In the genomic region with DNA sequence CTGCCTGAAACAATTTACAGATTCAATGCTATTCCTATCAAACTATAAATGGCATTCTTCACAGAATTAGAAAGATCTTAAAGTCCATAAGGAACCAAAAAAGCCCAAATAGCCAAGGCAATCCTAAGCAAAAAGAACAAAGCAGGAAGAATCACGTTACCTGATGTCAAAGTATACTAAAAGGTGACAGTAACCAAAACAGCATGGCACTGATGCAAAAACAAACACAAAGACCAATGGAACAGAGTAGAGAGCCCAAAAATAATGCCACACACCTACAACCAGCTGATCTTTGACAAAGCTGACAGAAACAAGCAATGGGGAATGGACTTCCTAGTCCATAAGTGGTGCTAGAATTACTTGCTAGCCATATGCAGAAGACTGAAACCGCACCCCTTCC, we compare ENCODE assay signal across 28 cellular contexts.
"Had no signal": no experiment of that assay in that cellular context is flagged by ENCODE, and none has a peak within 500 bp of the region (broad histone marks: within the 10 kb centered on the region; RNA-seq: fewer than 3 reads in every experiment).

No MANE protein-coding gene starts in this region.

- H3K27me3 Mint-ChIP-seq: naive thymus-derived CD8-positive, alpha-beta T cell; natural killer cell treated with Interleukin-12 subunit alpha and Interleukin-12 subunit beta and Interleukin-15 and Interleukin-18, amount 100 ng/mL, for 72 hours; stimulated activated naive B cell treated with anti-CD40 and anti-IgM and Interleukin-4, amounts not matched to agents 10 μg/mL and 1 μg/mL and 100 μg/mL, for 72 hours; stimulated activated naive CD8-positive, alpha-beta T cell treated with anti-CD3 and anti-CD28 coated beads, Interleukin-15, Interleukin-2, amounts not matched to agents 100 ng/mL and 50 ng/mL, for 24 hours had no signal

- H3K4me1 Mint-ChIP-seq: nephron progenitor cell had no signal

- H3K9me3 ChIP-seq: neutrophil, pancreas, psoas muscle, right lobe of liver, thyroid gland, vagina had no signal

- DNase-seq: naive thymus-derived CD8-positive, alpha-beta T cell; nephron progenitor cell; nucleus accumbens; pancreas; psoas muscle; right cardiac atrium; right lobe of liver; sigmoid colon; small intestine; stimulated activated CD4-positive, alpha-beta T cell treated with anti-CD3 and anti-CD28 coated beads, Interleukin-15, amount 100 ng/mL, for 24 hours; stimulated activated CD4-positive, alpha-beta T cell treated with anti-CD3 and anti-CD28 coated beads, Interleukin-2, amount 100 ng/mL, for 24 hours; stimulated activated CD4-positive, alpha-beta T cell treated with anti-CD3 and anti-CD28 coated beads, Interleukin-2, amount 100 ng/mL, for 48 hours; stimulated activated CD4-positive, alpha-beta T cell treated with anti-CD3 and anti-CD28 coated beads, Interleukin-4, amount 100 ng/mL, for 24 hours; stimulated activated CD8-positive, alpha-beta memory T cell treated with anti-CD3 and anti-CD28 coated beads, Interleukin-4, amount 100 ng/mL, for 48 hours; stimulated activated naive B cell treated with anti-CD40 and anti-IgM and Interleukin-4, amounts not matched to agents 10 μg/mL and 1 μg/mL and 100 μg/mL, for 72 hours; stimulated activated naive CD4-positive, alpha-beta T cell treated with Interleukin-2 at 50 U/mL for 16 hours; stomach; thyroid gland; trophoblast cell; upper lobe of left lung had no signal

- FAIRE-seq: pancreas, small intestine, urothelium cell line had no signal

- H3K4me1 ChIP-seq: thyroid gland, upper lobe of left lung had no signal

- H3K4me3 ChIP-seq: pancreas, psoas muscle, right lobe of liver, sigmoid colon, stomach, thoracic aorta, thyroid gland, tibial nerve, upper lobe of left lung, vagina had no signal

- ATAC-seq: naive thymus-derived CD8-positive, alpha-beta T cell; natural killer cell treated with Interleukin-12 subunit alpha and Interleukin-12 subunit beta and Interleukin-15 and Interleukin-18, amount 100 ng/mL, for 72 hours; pancreas; psoas muscle; right cardiac atrium; stimulated activated naive B cell treated with anti-CD40 and anti-IgM and Interleukin-4, amounts not matched to agents 10 μg/mL and 1 μg/mL and 100 μg/mL, for 72 hours had no signal

- H3K9me3 Mint-ChIP-seq: natural killer cell treated with Interleukin-12 subunit alpha and Interleukin-12 subunit beta and Interleukin-15 and Interleukin-18, amount 100 ng/mL, for 72 hours had no signal

- H3K36me3 ChIP-seq: neutrophil, pancreas, right lobe of liver, sigmoid colon, stomach, thoracic aorta, thyroid gland, tibial nerve, upper lobe of left lung, vagina had no signal

- H3K27ac Mint-ChIP-seq: naive thymus-derived CD8-positive, alpha-beta T cell; natural killer cell treated with Interleukin-12 subunit alpha and Interleukin-12 subunit beta and Interleukin-15 and Interleukin-18, amount 100 ng/mL, for 72 hours; nephron progenitor cell; stimulated activated naive B cell treated with anti-CD40 and anti-IgM and Interleukin-4, amounts not matched to agents 10 μg/mL and 1 μg/mL and 100 μg/mL, for 72 hours; stimulated activated naive CD8-positive, alpha-beta T cell treated with anti-CD3 and anti-CD28 coated beads, Interleukin-15, Interleukin-2, amounts not matched to agents 100 ng/mL and 50 ng/mL, for 24 hours had no signal

- H3K4me3 Mint-ChIP-seq: naive thymus-derived CD8-positive, alpha-beta T cell; natural killer cell treated with Interleukin-12 subunit alpha and Interleukin-12 subunit beta and Interleukin-15 and Interleukin-18, amount 100 ng/mL, for 72 hours; nephron progenitor cell; neural crest cell; stimulated activated naive B cell treated with anti-CD40 and anti-IgM and Interleukin-4, amounts not matched to agents 10 μg/mL and 1 μg/mL and 100 μg/mL, for 72 hours; stimulated activated naive CD8-positive, alpha-beta T cell treated with anti-CD3 and anti-CD28 coated beads, Interleukin-15, Interleukin-2, amounts not matched to agents 100 ng/mL and 50 ng/mL, for 24 hours had no signal

- H3K27ac ChIP-seq: neutrophil, pancreas, psoas muscle, right lobe of liver, sigmoid colon, stomach, thoracic aorta, thyroid gland, upper lobe of left lung, vagina had no signal
